Comparison of ENCODE assay signal across 7 cellular contexts in the genomic region with DNA sequence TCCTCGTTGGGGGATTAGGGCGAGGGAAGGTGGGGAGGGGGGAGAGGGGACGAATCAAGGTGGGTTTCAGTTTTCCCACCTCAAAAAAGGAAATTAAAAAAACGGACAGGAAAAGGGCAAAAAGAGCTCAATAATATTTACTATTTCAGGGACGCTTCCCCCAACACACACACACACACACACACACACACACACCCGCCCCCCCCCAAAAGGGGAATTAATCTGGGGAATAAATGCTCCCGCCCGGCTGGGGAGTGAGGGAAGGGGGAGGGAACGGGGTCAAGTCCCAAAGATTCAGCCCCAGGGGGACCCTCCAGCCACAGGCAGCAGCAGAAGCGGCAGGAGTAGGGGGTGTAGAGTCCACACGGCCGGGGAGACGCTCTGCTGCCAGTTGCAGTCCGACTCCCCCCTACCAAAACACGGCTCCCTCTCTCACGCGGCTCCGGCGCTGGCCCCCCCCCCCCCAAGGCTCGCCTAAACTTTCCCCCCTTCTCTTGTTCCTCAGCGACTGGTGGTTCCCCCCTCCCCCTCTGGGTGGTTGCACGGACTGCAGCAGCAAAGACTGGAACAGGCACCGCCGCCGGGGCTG. TPM values are rescaled to one million over a fixed set of nuclear protein-coding genes. Genes with fewer than 3 reads are reported as not detected.
A peak's percentile ranks its signal among the peaks of the same experiment; 100 is the strongest.
DNase-seq lines count a peak whose midpoint lies in the region; ATAC-seq and TF ChIP-seq lines count a peak whose summit lies in the region.

No MANE protein-coding gene starts in this region.

- DNase-seq in HFF-Myc (ENCODE audit: extremely low read depth, low read depth) (no peak), SK-N-MC (ENCODE audit: low read depth, low spot score) (no peak), fibroblast of villous mesenchyme (ENCODE audit: low read depth) (no peak), retinal pigment epithelial cell (ENCODE audit: low read depth) (no peak), NCI-H510A treated with DMSO at 0.1 percent for 48 hours (lab: John Stamatoyannopoulos, UW) (no peak), kidney glomerular epithelial cell (lab: John Stamatoyannopoulos, UW) (no peak)

- H3K27ac ChIP-seq in SK-N-MC, result peak overlapping the region; percentile 98

- H3K9ac ChIP-seq in SK-N-MC (ENCODE audit: insufficient read length), result peak overlapping the region; percentile 96

- TF ChIP-seq CTCF in HFF-Myc (IDR thresholded peaks at IDR 0.05; ENCODE audit: low read depth, low read length, missing control alignments) (no peak), fibroblast of villous mesenchyme (IDR thresholded peaks at IDR 0.05; ENCODE audit: insufficient read depth, low read depth, low read length) (no peak), retinal pigment epithelial cell (conservative IDR thresholded peaks at IDR 0.05; ENCODE audit: low read depth, low read length) (no peak)

- H3K4me3 ChIP-seq in HFF-Myc (replicated peaks; ENCODE audit: low read depth, low read length) (peak overlapping the region; percentile 86), SK-N-MC (peak overlapping the region; percentile 96), fibroblast of villous mesenchyme (ENCODE audit: low read depth, low read length) (peak overlapping the region; percentile 97), retinal pigment epithelial cell (ENCODE audit: low read length) (peak overlapping the region; percentile 89)

- peaks cover 27% of the 10 kb centered on the region for H3K36me3 ChIP-seq in SK-N-MC (ENCODE audit: insufficient read depth, low read length)

- no peak for ATAC-seq in HG02970 (IDR thresholded peaks at IDR 0.05; ENCODE audit: low FRiP score, unreplicated experiment)

- H3K9me3 ChIP-seq in SK-N-MC (ENCODE audit: low read depth, low read length), result no peaks in the 10 kb centered on the region

RNA-seq across cellular contexts. Expression of a gene that starts 0.5 kb away (rescaled TPM):
- 224 and 282 TPM in 2 replicates for total RNA-seq in fibroblast of villous mesenchyme
